ENCODE assay signal across 9 cellular contexts in the genomic region with DNA sequence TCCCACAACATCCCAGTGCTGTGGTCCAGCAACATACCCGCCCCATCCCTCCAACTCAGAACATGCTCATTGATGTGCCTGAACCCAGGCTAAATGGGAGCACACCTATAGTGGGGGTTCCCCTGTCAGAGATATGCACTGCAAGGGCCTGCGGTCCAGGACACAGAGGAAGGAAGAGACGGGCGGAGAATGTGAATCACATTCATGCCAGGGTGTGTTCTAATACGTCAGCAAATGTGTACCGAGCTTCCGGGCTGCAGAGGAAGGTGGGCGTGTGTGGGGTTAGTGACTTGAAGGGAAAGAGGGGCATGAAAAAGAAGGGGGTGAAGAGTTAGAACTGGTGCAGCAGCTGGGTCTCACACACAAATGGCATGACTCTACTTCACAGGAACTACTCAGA.
DNase-seq lines count a peak whose midpoint lies in the region; ATAC-seq lines count a peak whose summit lies in the region.
"Had no signal": no experiment of that assay in that cellular context is flagged by ENCODE, and none has a peak within 500 bp of the region (broad histone marks: within the 10 kb centered on the region; RNA-seq: fewer than 3 reads in every experiment).

No MANE protein-coding gene starts in this region.

- POLR2A ChIA-PET in activated CD4-positive, alpha-beta memory T cell treated with anti-CD3 and anti-CD28 coated beads, Interleukin-2, amount 10 ng/mL, durations not matched to agents 7 days and 5 days (lab: Charles Lee), result interaction anchor here (0.7 to 1.0 kb wide), 2 partner anchors 84 to 96 kb away, joined by 3 to 6 read pairs; partner anchors contain the start of gene DPF3

- peaks cover 3% of the 10 kb centered on the region for H3K9me3 Mint-ChIP-seq in activated CD4-positive, alpha-beta memory T cell treated with anti-CD3 and anti-CD28 coated beads, Interleukin-2, amount 10 ng/mL, durations not matched to agents 7 days and 5 days

- H3K27ac Mint-ChIP-seq in activated CD4-positive, alpha-beta memory T cell treated with anti-CD3 and anti-CD28 coated beads, Interleukin-2, amount 10 ng/mL, durations not matched to agents 7 days and 5 days, result peak overlapping the region; percentile 85

- peaks cover 36% of the 10 kb centered on the region for H3K4me1 Mint-ChIP-seq in activated CD4-positive, alpha-beta memory T cell treated with anti-CD3 and anti-CD28 coated beads, Interleukin-2, amount 10 ng/mL, durations not matched to agents 7 days and 5 days

- no peak for ATAC-seq in HG03439 (IDR thresholded peaks at IDR 0.05; ENCODE audit: unreplicated experiment)
- no peak for ATAC-seq in HG02623 (IDR thresholded peaks at IDR 0.05; ENCODE audit: unreplicated experiment)

- peaks cover 35% of the 10 kb centered on the region for H3K36me3 Mint-ChIP-seq in activated CD4-positive, alpha-beta memory T cell treated with anti-CD3 and anti-CD28 coated beads, Interleukin-2, amount 10 ng/mL, durations not matched to agents 7 days and 5 days (ENCODE audit: low read depth)

- peaks cover 4% of the 10 kb centered on the region for H3K27me3 Mint-ChIP-seq in activated CD4-positive, alpha-beta memory T cell treated with anti-CD3 and anti-CD28 coated beads, Interleukin-2, amount 10 ng/mL, durations not matched to agents 7 days and 5 days

- DNase-seq in HPDE6-E6E7 (ENCODE audit: extremely low spot score) (peak; percentile 28), nucleus accumbens (lab: John Stamatoyannopoulos, UW) (no peak), NCI-H128 (lab: John Stamatoyannopoulos, UW; ENCODE audit: unreplicated experiment) (no peak)
- peak; percentile 84 for DNase-seq in activated CD4-positive, alpha-beta memory T cell treated with anti-CD3 and anti-CD28 coated beads, Interleukin-2, amount 10 ng/mL, durations not matched to agents 7 days and 5 days
- DNase-seq in central memory CD4-positive, alpha-beta T cell, result peak; percentile 1
- peak; percentile 24 to 40 for DNase-seq in stimulated activated CD4-positive, alpha-beta T cell treated with anti-CD3 and anti-CD28 coated beads, Interleukin-4, amount 100 ng/mL, for 48 hours (ENCODE audit: low read depth in 2 of 2)
- DNase-seq: trophoblast cell had no signal

- CTCF ChIA-PET in activated CD4-positive, alpha-beta memory T cell treated with anti-CD3 and anti-CD28 coated beads, Interleukin-2, amount 10 ng/mL, durations not matched to agents 7 days and 5 days (lab: Charles Lee), result no interaction called here

- peak overlapping the region; percentile 33 for H3K4me3 Mint-ChIP-seq in activated CD4-positive, alpha-beta memory T cell treated with anti-CD3 and anti-CD28 coated beads, Interleukin-2, amount 10 ng/mL, durations not matched to agents 7 days and 5 days

Comparison
In these comparisons a context has a peak if more than half of its experiments do, and no peak if none do; other contexts are left out.
1. DNase-seq: peak in HPDE6-E6E7 (single experiment), activated CD4-positive, alpha-beta memory T cell treated with anti-CD3 and anti-CD28 coated beads, Interleukin-2, amount 10 ng/mL, durations not matched to agents 7 days and 5 days (single experiment), central memory CD4-positive, alpha-beta T cell (single experiment) and stimulated activated CD4-positive, alpha-beta T cell treated with anti-CD3 and anti-CD28 coated beads, Interleukin-4, amount 100 ng/mL, for 48 hours (2 of 2); none in nucleus accumbens (0 of 56) and NCI-H128 (single experiment).